ENCODE assay signal across 1 cellular context in the genomic region with DNA sequence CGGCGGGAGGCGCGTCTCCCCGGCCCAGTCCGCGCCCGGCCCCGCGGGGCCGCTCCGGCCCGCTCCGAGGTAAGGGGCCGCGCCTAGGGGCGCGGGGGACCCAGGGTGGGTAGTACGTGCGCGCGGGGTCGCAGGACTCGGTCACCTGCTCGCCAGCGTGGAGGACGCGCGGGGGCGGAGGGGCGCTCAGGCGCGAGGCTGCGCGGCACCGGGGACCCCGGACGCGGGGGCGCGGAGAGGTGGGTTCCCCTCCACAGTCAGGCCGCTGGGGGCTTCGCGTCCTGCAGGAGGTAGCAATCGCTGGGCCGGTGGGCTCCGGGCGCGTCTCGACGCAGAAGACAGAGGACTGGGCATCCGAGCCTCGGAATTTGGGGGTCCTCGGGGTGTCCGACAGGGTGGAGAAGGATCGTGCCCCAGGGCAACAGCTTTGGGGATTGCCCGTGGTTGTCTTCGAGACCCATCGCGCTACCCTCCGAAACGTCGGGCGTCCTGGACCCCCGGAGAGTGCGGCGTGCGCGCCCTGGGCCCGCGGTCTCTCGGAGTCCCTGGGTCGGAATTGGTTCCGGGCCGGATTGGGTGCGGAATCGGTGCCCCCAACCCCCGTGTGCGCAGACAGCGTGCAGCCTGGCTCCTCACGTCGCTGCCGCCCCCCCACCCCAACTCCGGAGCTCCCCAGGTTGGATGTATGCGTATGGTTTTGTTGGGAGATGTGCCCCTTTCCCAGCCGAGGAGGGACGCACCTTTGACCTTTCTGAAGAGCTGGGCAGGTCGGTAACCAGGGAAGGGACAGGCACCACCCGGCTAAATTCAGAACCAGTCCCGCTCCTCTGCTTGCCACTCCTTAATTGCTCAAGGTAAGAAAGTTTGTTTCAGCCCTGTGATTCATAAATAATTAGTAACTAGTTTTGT.
A peak's percentile ranks its signal among the peaks of the same experiment; 100 is the strongest.
TF ChIP-seq lines count a peak whose summit lies in the region.

No MANE protein-coding gene starts in this region.

TF ChIP-seq in HEK293, 187 proteins besides CTCF, POLR2A, EP300 and RAD21 (continued from another document):
- TF ChIP-seq, protein P1, sequence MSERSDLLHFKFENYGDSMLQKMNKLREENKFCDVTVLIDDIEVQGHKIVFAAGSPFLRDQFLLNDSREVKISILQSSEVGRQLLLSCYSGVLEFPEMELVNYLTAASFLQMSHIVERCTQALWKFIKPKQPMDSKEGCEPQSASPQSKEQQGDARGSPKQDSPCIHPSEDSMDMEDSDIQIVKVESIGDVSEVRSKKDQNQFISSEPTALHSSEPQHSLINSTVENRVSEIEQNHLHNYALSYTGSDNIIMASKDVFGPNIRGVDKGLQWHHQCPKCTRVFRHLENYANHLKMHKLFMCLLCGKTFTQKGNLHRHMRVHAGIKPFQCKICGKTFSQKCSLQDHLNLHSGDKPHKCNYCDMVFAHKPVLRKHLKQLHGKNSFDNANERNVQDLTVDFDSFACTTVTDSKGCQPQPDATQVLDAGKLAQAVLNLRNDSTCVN (tag by site-specific recombination; optimal IDR thresholded peaks at IDR 0.05), result peak; percentile 50
- TF ChIP-seq ZNF501 (tag by site-specific recombination; IDR thresholded peaks at IDR 0.05) (no peak), ZNF112 (tag by site-specific recombination; IDR thresholded peaks at IDR 0.05) (no peak), ZNF544 (tag by site-specific recombination; IDR thresholded peaks at IDR 0.05) (no peak), ZNF596 (tag by site-specific recombination; IDR thresholded peaks at IDR 0.05) (no peak)
- TF ChIP-seq, protein P2, sequence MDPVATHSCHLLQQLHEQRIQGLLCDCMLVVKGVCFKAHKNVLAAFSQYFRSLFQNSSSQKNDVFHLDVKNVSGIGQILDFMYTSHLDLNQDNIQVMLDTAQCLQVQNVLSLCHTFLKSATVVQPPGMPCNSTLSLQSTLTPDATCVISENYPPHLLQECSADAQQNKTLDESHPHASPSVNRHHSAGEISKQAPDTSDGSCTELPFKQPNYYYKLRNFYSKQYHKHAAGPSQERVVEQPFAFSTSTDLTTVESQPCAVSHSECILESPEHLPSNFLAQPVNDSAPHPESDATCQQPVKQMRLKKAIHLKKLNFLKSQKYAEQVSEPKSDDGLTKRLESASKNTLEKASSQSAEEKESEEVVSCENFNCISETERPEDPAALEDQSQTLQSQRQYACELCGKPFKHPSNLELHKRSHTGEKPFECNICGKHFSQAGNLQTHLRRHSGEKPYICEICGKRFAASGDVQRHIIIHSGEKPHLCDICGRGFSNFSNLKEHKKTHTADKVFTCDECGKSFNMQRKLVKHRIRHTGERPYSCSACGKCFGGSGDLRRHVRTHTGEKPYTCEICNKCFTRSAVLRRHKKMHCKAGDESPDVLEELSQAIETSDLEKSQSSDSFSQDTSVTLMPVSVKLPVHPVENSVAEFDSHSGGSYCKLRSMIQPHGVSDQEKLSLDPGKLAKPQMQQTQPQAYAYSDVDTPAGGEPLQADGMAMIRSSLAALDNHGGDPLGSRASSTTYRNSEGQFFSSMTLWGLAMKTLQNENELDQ (tag by site-specific recombination; IDR thresholded peaks at IDR 0.05; ENCODE audit: low read depth), result no peak
- TF ChIP-seq, protein P3, sequence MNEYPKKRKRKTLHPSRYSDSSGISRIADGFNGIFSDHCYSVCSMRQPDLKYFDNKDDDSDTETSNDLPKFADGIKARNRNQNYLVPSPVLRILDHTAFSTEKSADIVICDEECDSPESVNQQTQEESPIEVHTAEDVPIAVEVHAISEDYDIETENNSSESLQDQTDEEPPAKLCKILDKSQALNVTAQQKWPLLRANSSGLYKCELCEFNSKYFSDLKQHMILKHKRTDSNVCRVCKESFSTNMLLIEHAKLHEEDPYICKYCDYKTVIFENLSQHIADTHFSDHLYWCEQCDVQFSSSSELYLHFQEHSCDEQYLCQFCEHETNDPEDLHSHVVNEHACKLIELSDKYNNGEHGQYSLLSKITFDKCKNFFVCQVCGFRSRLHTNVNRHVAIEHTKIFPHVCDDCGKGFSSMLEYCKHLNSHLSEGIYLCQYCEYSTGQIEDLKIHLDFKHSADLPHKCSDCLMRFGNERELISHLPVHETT (tag by site-specific recombination; IDR thresholded peaks at IDR 0.05), result no peak
